In genomic region chr16:4139968-4140367, GRCh38 we compare ENCODE assay signal across 34 cellular contexts. TPM values are rescaled to one million over a fixed set of nuclear protein-coding genes. Genes with fewer than 3 reads are reported as not detected.
DNase-seq lines count a peak whose midpoint lies in the region; ATAC-seq, FAIRE-seq and TF ChIP-seq lines count a peak whose summit lies in the region.
"Had no signal": no experiment of that assay in that cellular context is flagged by ENCODE, and none has a peak within 500 bp of the region (broad histone marks: within the 10 kb centered on the region; RNA-seq: fewer than 3 reads in every experiment).

No MANE protein-coding gene starts in this region.

- peaks cover 16% of the 10 kb centered on the region for H3K36me3 Mint-ChIP-seq in activated CD4-positive, alpha-beta T cell treated with anti-CD3 and anti-CD28 coated beads, Interleukin-2, amount 10 ng/mL, durations not matched to agents 7 days and 5 days (ENCODE audit: low read depth)
- no peaks in the 10 kb centered on the region for H3K36me3 Mint-ChIP-seq in activated CD4-positive, alpha-beta T cell treated with anti-CD3 and anti-CD28 coated beads for 36 hours (ENCODE audit: low read depth)
- H3K36me3 Mint-ChIP-seq in astrocyte (ENCODE audit: low read depth, unreplicated experiment), result peaks cover 6% of the 10 kb centered on the region
- peaks cover 3% of the 10 kb centered on the region for H3K36me3 Mint-ChIP-seq in type B pancreatic cell
- H3K36me3 Mint-ChIP-seq: activated naive CD8-positive, alpha-beta T cell; naive thymus-derived CD8-positive, alpha-beta T cell had no signal

- DNase-seq in activated CD4-positive, alpha-beta T cell treated with anti-CD3 and anti-CD28 coated beads, Interleukin-2, amount 10 ng/mL, durations not matched to agents 7 days and 5 days, result no peak
- no peak for DNase-seq in activated CD4-positive, alpha-beta T cell treated with anti-CD3 and anti-CD28 coated beads for 36 hours
- DNase-seq in astrocyte (ENCODE audit: low read depth) (no peak), hepatocyte (ENCODE audit: low spot score) (no peak), type B pancreatic cell (ENCODE audit: extremely low spot score, unreplicated experiment) (no peak), NCI-H146 treated with DMSO at 0.1 percent for 48 hours (lab: John Stamatoyannopoulos, UW; ENCODE audit: unreplicated experiment) (no peak), pons (ENCODE audit: low spot score) (no peak), foreskin fibroblast (no peak)
- DNase-seq: activated CD4-positive, alpha-beta T cell treated with anti-CD3 and anti-CD28 coated beads for 1 hour; aorta; CD4-positive, alpha-beta T cell; DND-41; effector CD8-positive, alpha-beta T cell; GF-D8; H7; KG1; MG63; midbrain; naive thymus-derived CD8-positive, alpha-beta T cell; NCI-H1105; NCI-H187 treated with DMSO at 0.1 percent for 48 hours; nucleus accumbens; OCI-M1; stimulated activated CD4-positive, alpha-beta T cell treated with anti-CD3 and anti-CD28 coated beads, Interleukin-15, amount 100 ng/mL, for 24 hours; stimulated activated naive B cell treated with anti-CD40 and anti-IgM and Interleukin-4, amounts not matched to agents 10 μg/mL and 1 μg/mL and 100 μg/mL, for 72 hours; substantia nigra; T-helper 17 cell; upper lobe of left lung had no signal

- intact Hi-C loops in activated CD4-positive, alpha-beta T cell treated with anti-CD3 and anti-CD28 coated beads for 36 hours (cut with DNase I, micrococcal nuclease), result no loop called here

- H3K27me3 ChIP-seq in astrocyte (ENCODE audit: insufficient read depth, low read length) (no peaks in the 10 kb centered on the region), hepatocyte (no peaks in the 10 kb centered on the region)
- H3K27me3 ChIP-seq: MG63, upper lobe of left lung had no signal

- H3K27ac ChIP-seq in astrocyte (ENCODE audit: low read depth, low read length), result no peak overlapping the region
- H3K27ac ChIP-seq in hepatocyte, result peak overlapping the region; percentile 63
- H3K27ac ChIP-seq: coronary artery, SK-N-MC, upper lobe of left lung had no signal

- H4K20me1 ChIP-seq in astrocyte (ENCODE audit: insufficient read depth, low read length), result no peaks in the 10 kb centered on the region
- H4K20me1 ChIP-seq in hepatocyte (ENCODE audit: insufficient read depth, poor library complexity, severe bottlenecking), result no peaks in the 10 kb centered on the region

- peaks cover 10% of the 10 kb centered on the region for H3K9me3 Mint-ChIP-seq in activated CD4-positive, alpha-beta T cell treated with anti-CD3 and anti-CD28 coated beads, Interleukin-2, amount 10 ng/mL, durations not matched to agents 7 days and 5 days
- H3K9me3 Mint-ChIP-seq in activated CD4-positive, alpha-beta T cell treated with anti-CD3 and anti-CD28 coated beads for 36 hours (ENCODE audit: low read depth), result no peaks in the 10 kb centered on the region
- peaks cover 20% of the 10 kb centered on the region for H3K9me3 Mint-ChIP-seq in astrocyte (ENCODE audit: unreplicated experiment)
- H3K9me3 Mint-ChIP-seq in type B pancreatic cell, result peaks cover 18% of the 10 kb centered on the region
- H3K9me3 Mint-ChIP-seq: activated T-helper 17 cell treated with anti-CD3 and anti-CD28 coated beads, Interleukin-2, amount 50 U/mL, for 72 hours; CD4-positive, alpha-beta T cell; stimulated activated naive B cell treated with anti-CD40 and anti-IgM and Interleukin-4, amounts not matched to agents 10 μg/mL and 1 μg/mL and 100 μg/mL, for 72 hours had no signal

- H2AFZ ChIP-seq in astrocyte (ENCODE audit: low read depth, low read length), result no peak overlapping the region
- no peak overlapping the region for H2AFZ ChIP-seq in hepatocyte

- peaks cover 50% of the 10 kb centered on the region for H3K4me1 Mint-ChIP-seq in activated CD4-positive, alpha-beta T cell treated with anti-CD3 and anti-CD28 coated beads, Interleukin-2, amount 10 ng/mL, durations not matched to agents 7 days and 5 days
- H3K4me1 Mint-ChIP-seq in activated CD4-positive, alpha-beta T cell treated with anti-CD3 and anti-CD28 coated beads for 36 hours, result no peaks in the 10 kb centered on the region
- H3K4me1 Mint-ChIP-seq in astrocyte (ENCODE audit: low read depth, unreplicated experiment) (peaks cover 3% of the 10 kb centered on the region), type B pancreatic cell (ENCODE audit: unreplicated experiment) (peaks cover 18% of the 10 kb centered on the region)

- peaks cover 10% of the 10 kb centered on the region for H3K27me3 Mint-ChIP-seq in activated CD4-positive, alpha-beta T cell treated with anti-CD3 and anti-CD28 coated beads, Interleukin-2, amount 10 ng/mL, durations not matched to agents 7 days and 5 days
- peaks cover 8% of the 10 kb centered on the region for H3K27me3 Mint-ChIP-seq in activated CD4-positive, alpha-beta T cell treated with anti-CD3 and anti-CD28 coated beads for 36 hours
- H3K27me3 Mint-ChIP-seq in astrocyte (ENCODE audit: low read depth, unreplicated experiment) (peaks cover 5% of the 10 kb centered on the region), type B pancreatic cell (no peaks in the 10 kb centered on the region)

- CTCF ChIA-PET in activated CD4-positive, alpha-beta T cell treated with anti-CD3 and anti-CD28 coated beads, Interleukin-2, amount 10 ng/mL, durations not matched to agents 7 days and 5 days (lab: Charles Lee), result no interaction called here
- CTCF ChIA-PET in activated CD4-positive, alpha-beta T cell treated with anti-CD3 and anti-CD28 coated beads for 36 hours (lab: Charles Lee), result interaction anchor here (0.6 kb wide), 1 partner anchor 24 kb away, joined by 3 read pairs; the partner anchor contains the start of gene ADCY9

- H3K4me3 Mint-ChIP-seq in activated CD4-positive, alpha-beta T cell treated with anti-CD3 and anti-CD28 coated beads, Interleukin-2, amount 10 ng/mL, durations not matched to agents 7 days and 5 days, result no peak overlapping the region
- H3K4me3 Mint-ChIP-seq in activated CD4-positive, alpha-beta T cell treated with anti-CD3 and anti-CD28 coated beads for 36 hours, result no peak overlapping the region
- H3K4me3 Mint-ChIP-seq in astrocyte (ENCODE audit: unreplicated experiment) (no peak overlapping the region), type B pancreatic cell (peak overlapping the region; percentile 51)
- H3K4me3 Mint-ChIP-seq: activated naive CD8-positive, alpha-beta T cell; activated T-helper 17 cell treated with anti-CD3 and anti-CD28 coated beads, Interleukin-2, amount 50 U/mL, for 72 hours; CD4-positive, alpha-beta T cell; naive thymus-derived CD8-positive, alpha-beta T cell; stimulated activated naive B cell treated with anti-CD40 and anti-IgM and Interleukin-4, amounts not matched to agents 10 μg/mL and 1 μg/mL and 100 μg/mL, for 72 hours; T-helper 17 cell had no signal

- H3K4me2 ChIP-seq in astrocyte (ENCODE audit: low read length) (no peak overlapping the region), hepatocyte (no peak overlapping the region)

- ATAC-seq in activated CD4-positive, alpha-beta T cell treated with anti-CD3 and anti-CD28 coated beads for 36 hours, result no peak
- ATAC-seq: activated T-helper 17 cell treated with anti-CD3 and anti-CD28 coated beads, Interleukin-2, amount 50 U/mL, for 72 hours; naive thymus-derived CD8-positive, alpha-beta T cell; T-helper 17 cell had no signal

- POLR2A ChIA-PET in activated CD4-positive, alpha-beta T cell treated with anti-CD3 and anti-CD28 coated beads, Interleukin-2, amount 10 ng/mL, durations not matched to agents 7 days and 5 days (lab: Charles Lee), result no interaction called here
- POLR2A ChIA-PET in activated CD4-positive, alpha-beta T cell treated with anti-CD3 and anti-CD28 coated beads for 36 hours (lab: Charles Lee), result no interaction called here

- H3K4me3 ChIP-seq in astrocyte (ENCODE audit: insufficient read depth, low read depth, low read length) (no peak overlapping the region), hepatocyte (no peak overlapping the region), foreskin fibroblast (ENCODE audit: low read depth in 1 of 2, low read length in 2 of 2) (no peak overlapping the region)
- H3K4me3 ChIP-seq: coronary artery, MG63, SK-N-MC, upper lobe of left lung had no signal

- peak overlapping the region; percentile 3 for H3K27ac Mint-ChIP-seq in activated CD4-positive, alpha-beta T cell treated with anti-CD3 and anti-CD28 coated beads, Interleukin-2, amount 10 ng/mL, durations not matched to agents 7 days and 5 days
- H3K27ac Mint-ChIP-seq in activated CD4-positive, alpha-beta T cell treated with anti-CD3 and anti-CD28 coated beads for 36 hours, result no peak overlapping the region
- H3K27ac Mint-ChIP-seq in astrocyte (ENCODE audit: unreplicated experiment), result peak overlapping the region; percentile 48
- peak overlapping the region; percentile 93 for H3K27ac Mint-ChIP-seq in type B pancreatic cell
- H3K27ac Mint-ChIP-seq: activated naive CD8-positive, alpha-beta T cell; CD4-positive, alpha-beta T cell; naive thymus-derived CD8-positive, alpha-beta T cell; T-helper 17 cell had no signal

- no peaks in the 10 kb centered on the region for H3K36me3 ChIP-seq in astrocyte (ENCODE audit: insufficient read depth, low read length)
- H3K36me3 ChIP-seq in hepatocyte (replicated peaks; ENCODE audit: insufficient read depth, low read depth), result no peaks in the 10 kb centered on the region
- H3K36me3 ChIP-seq: MG63, upper lobe of left lung had no signal

- no peak for TF ChIP-seq CTCF in astrocyte (IDR thresholded peaks at IDR 0.05; ENCODE audit: insufficient read depth, low read depth, low read length)
- TF ChIP-seq CTCF in hepatocyte (IDR thresholded peaks at IDR 0.05; ENCODE audit: poor library complexity), result no peak
- TF ChIP-seq CTCF in type B pancreatic cell (conservative IDR thresholded peaks at IDR 0.05), result no peak
- TF ChIP-seq CTCF in foreskin fibroblast (IDR thresholded peaks at IDR 0.05; ENCODE audit: low read depth, low read length), result no peak

- no peak for FAIRE-seq in astrocyte (lab: Jason Lieb, UNC)
- FAIRE-seq: D721Med, islet of Langerhans had no signal

- H3K79me2 ChIP-seq in astrocyte (ENCODE audit: insufficient read depth, low read length) (no peaks in the 10 kb centered on the region), hepatocyte (no peaks in the 10 kb centered on the region)

- H3K4me1 ChIP-seq in astrocyte (ENCODE audit: insufficient read depth, low read length) (no peaks in the 10 kb centered on the region), hepatocyte (ENCODE audit: insufficient read depth) (peaks cover 3% of the 10 kb centered on the region)

- no peak overlapping the region for H3K9ac ChIP-seq in astrocyte (ENCODE audit: low read length)

- H3K9me3 ChIP-seq in astrocyte (ENCODE audit: insufficient read depth, low read depth, low read length), result peaks cover 5% of the 10 kb centered on the region
- no peaks in the 10 kb centered on the region for H3K9me3 ChIP-seq in hepatocyte (ENCODE audit: low read depth)
- H3K9me3 ChIP-seq: MG63, upper lobe of left lung had no signal

- no peaks in the 10 kb centered on the region for H3K9me2 ChIP-seq in hepatocyte (replicated peaks; ENCODE audit: insufficient read depth)

RNA-seq across cellular contexts. Expression of gene ADCY9, which starts 23.7 kb away (rescaled TPM):
- total RNA-seq in activated CD4-positive, alpha-beta T cell treated with anti-CD3 and anti-CD28 coated beads, Interleukin-2, amount 10 ng/mL, durations not matched to agents 7 days and 5 days, result 10 to 100 TPM; 10.4 to 12.4 TPM
- total RNA-seq in activated CD4-positive, alpha-beta T cell treated with anti-CD3 and anti-CD28 coated beads for 36 hours, result 1 to 10 TPM; 5.3 to 6.2 TPM
- total RNA-seq in astrocyte (11.4 TPM in 2 replicates), hepatocyte (12.4 and 15.9 TPM in 2 replicates), type B pancreatic cell (ENCODE audit: low replicate concordance) (13.9 and 17.0 TPM in 2 replicates)
- polyA plus RNA-seq in hepatocyte, result 7.6 and 12.0 TPM in 2 replicates
